In the genomic region with DNA sequence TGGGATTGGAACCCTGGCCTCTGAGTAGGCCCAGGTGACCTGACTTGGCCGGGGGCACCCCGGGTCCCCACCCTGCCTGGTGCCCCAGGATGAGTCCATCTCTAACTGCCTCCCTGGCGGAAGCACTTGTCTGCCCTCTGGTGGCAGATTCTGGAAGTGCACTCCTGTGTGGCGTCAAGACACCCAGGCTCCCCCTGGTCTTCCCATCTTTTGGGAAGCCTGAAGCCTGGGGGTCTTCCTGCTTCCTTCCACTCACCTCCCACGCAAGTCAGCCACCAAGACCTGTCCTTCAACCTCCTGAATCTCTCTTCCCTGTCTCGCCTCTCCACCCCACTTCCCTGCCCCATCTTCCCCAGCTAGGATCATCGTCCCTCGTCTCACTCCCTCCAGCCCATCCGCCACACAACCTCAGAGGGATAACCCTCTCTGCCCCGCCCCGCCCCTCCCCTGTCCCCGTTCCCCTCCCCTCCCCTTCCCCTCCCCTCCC, we compare ENCODE assay signal across 8 cellular contexts. TPM values are rescaled to one million over a fixed set of nuclear protein-coding genes. Genes with fewer than 3 reads are reported as not detected.
DNase-seq lines count a peak whose midpoint lies in the region; ATAC-seq and TF ChIP-seq lines count a peak whose summit lies in the region.

No MANE protein-coding gene starts in this region.

- no CpG with 5 or more reads among the region's 12 CpGs for WGBS in neuronal stem cell (ENCODE audit: extremely low coverage in 2 of 2, insufficient read length in 2 of 2, insufficient replicate concordance in 1 of 2), 2 donors

- H3K9ac ChIP-seq in neuronal stem cell (ENCODE audit: low read depth, low read length, poor library complexity), result no peak overlapping the region

- no peaks in the 10 kb centered on the region for H3K9me3 ChIP-seq in neuronal stem cell (replicated peaks in 1 of 2; ENCODE audit: control insufficient read depth in 2 of 2, insufficient read depth in 1 of 2, low read depth in 1 of 2, low read length in 2 of 2)

- H3K4me1 Mint-ChIP-seq in activated T-cell treated with anti-CD3 and anti-CD28 coated beads, Interleukin-2, amount 50 U/mL, for 72 hours (ENCODE audit: low read depth), result peaks cover 43% of the 10 kb centered on the region

- H3K4me3 Mint-ChIP-seq in activated T-cell treated with anti-CD3 and anti-CD28 coated beads, Interleukin-2, amount 50 U/mL, for 72 hours, result peak overlapping the region; percentile 73 to 82

- H3K27ac Mint-ChIP-seq in activated T-cell treated with anti-CD3 and anti-CD28 coated beads, Interleukin-2, amount 50 U/mL, for 72 hours, result peak overlapping the region; percentile 86

- peaks cover 2% of the 10 kb centered on the region for H3K79me1 ChIP-seq in neuronal stem cell (ENCODE audit: low read depth, low read length)

- H3K27me3 ChIP-seq in neuronal stem cell (ENCODE audit: control insufficient read depth in 3 of 3, insufficient read depth in 3 of 3, low read depth in 1 of 3, low read length in 3 of 3), result no peaks in the 10 kb centered on the region

- no peak overlapping the region for H2BK5ac ChIP-seq in neuronal stem cell (ENCODE audit: low read length)

- H3K18ac ChIP-seq in neuronal stem cell (ENCODE audit: low read length), result peak overlapping the region; percentile 76

- H4K91ac ChIP-seq in neuronal stem cell (ENCODE audit: low read depth, low read length, poor library complexity), result no peak overlapping the region

- H3K14ac ChIP-seq in neuronal stem cell (ENCODE audit: low read length), result no peak overlapping the region

- ATAC-seq in activated T-cell treated with anti-CD3 and anti-CD28 coated beads, Interleukin-2, amount 50 U/mL, for 72 hours (replicated peaks in 1 of 2), result peak; percentile 84 to 87
- ATAC-seq in GM21390 (IDR thresholded peaks at IDR 0.05; ENCODE audit: unreplicated experiment), result no peak

- no peak overlapping the region for H3K4ac ChIP-seq in neuronal stem cell (ENCODE audit: low read length)

- no peaks in the 10 kb centered on the region for H3K9me3 Mint-ChIP-seq in activated T-cell treated with anti-CD3 and anti-CD28 coated beads, Interleukin-2, amount 50 U/mL, for 72 hours

- peaks cover 0 to 4% of the 10 kb centered on the region in 2 donors for H3K36me3 ChIP-seq in neuronal stem cell (replicated peaks in 1 of 2; ENCODE audit: control insufficient read depth in 2 of 2, insufficient read depth in 2 of 2, low read length in 2 of 2)

- no peak overlapping the region for H3K27ac ChIP-seq in neuronal stem cell (replicated peaks; ENCODE audit: low read length)

- no peak overlapping the region for H2AK5ac ChIP-seq in neuronal stem cell (ENCODE audit: low read depth, low read length)

- H3K36me3 Mint-ChIP-seq in activated T-cell treated with anti-CD3 and anti-CD28 coated beads, Interleukin-2, amount 50 U/mL, for 72 hours (ENCODE audit: insufficient read depth in 2 of 2), result no peaks in the 10 kb centered on the region

- H4K8ac ChIP-seq in neuronal stem cell (ENCODE audit: low read depth, low read length), result no peak overlapping the region

- H3K4me3 ChIP-seq in neuronal stem cell (ENCODE audit: low read length in 2 of 2), result no peak overlapping the region

- no peak overlapping the region for H2BK120ac ChIP-seq in neuronal stem cell (ENCODE audit: low read depth, low read length)

- no peaks in the 10 kb centered on the region for H3K4me1 ChIP-seq in neuronal stem cell (ENCODE audit: control insufficient read depth in 2 of 2, insufficient read depth in 1 of 2, low read depth in 1 of 2, low read length in 2 of 2)

- H3K4me2 ChIP-seq in neuronal stem cell (ENCODE audit: insufficient read depth, low read length, poor library complexity, severe bottlenecking), result no peak overlapping the region

- H2BK12ac ChIP-seq in neuronal stem cell (ENCODE audit: low read length), result no peak overlapping the region

- no peaks in the 10 kb centered on the region for H3K27me3 Mint-ChIP-seq in activated T-cell treated with anti-CD3 and anti-CD28 coated beads, Interleukin-2, amount 50 U/mL, for 72 hours (ENCODE audit: low read depth)

- no peak overlapping the region for H2BK15ac ChIP-seq in neuronal stem cell (ENCODE audit: low read length)

- peak overlapping the region; percentile 59 for H2AFZ ChIP-seq in neuronal stem cell (ENCODE audit: low read length)

- DNase-seq in COR-L47 (lab: John Stamatoyannopoulos, UW), result peak; percentile 56
- peak; percentile 55 for DNase-seq in HT1080 (ENCODE audit: low read depth)
- DNase-seq in activated T-cell treated with anti-CD3 and anti-CD28 coated beads, Interleukin-2, amount 50 U/mL, for 72 hours, result peak; percentile 88 to 91
- peak; percentile 43 for DNase-seq in fibroblast of the conjunctiva (ENCODE audit: low read depth)
- peak; percentile 85 for DNase-seq in neuronal stem cell (ENCODE audit: low spot score)
- DNase-seq in stromal cell of bone marrow (ENCODE audit: low read depth), result peak; percentile 43

- peak overlapping the region; percentile 80 for H3K23ac ChIP-seq in neuronal stem cell (ENCODE audit: low read depth, low read length, poor library complexity)

TF ChIP-seq in PFSK-1, 5 proteins besides CTCF, POLR2A, EP300 and RAD21:
- no peak for TF ChIP-seq SIN3A (IDR thresholded peaks at IDR 0.05; ENCODE audit: borderline replicate concordance, insufficient read depth, low read length)
- peak; percentile 28 for TF ChIP-seq FOXP2 (optimal IDR thresholded peaks at IDR 0.05; ENCODE audit: borderline replicate concordance, extremely low read depth, extremely low read length, insufficient read depth)

RNA-seq across cellular contexts. Expression of a gene that starts 7.4 kb away (rescaled TPM):
- total RNA-seq in HT1080 (2014; rRNA removed; shearing (Covaris generic)), result 91.6 and 101 TPM in 2 replicates
- 83.1 and 84.3 TPM in 2 replicates for polyA plus RNA-seq in HT1080 (2015; cell fraction: cytosol; rRNA removed)
- polyA plus RNA-seq in HT1080 (2015; cell fraction: nucleus; rRNA removed), result 60.7 and 72.1 TPM in 2 replicates
- 302 TPM for polyA plus RNA-seq in PFSK-1 (2012; ENCODE audit: insufficient read length, low read depth)
- 10 to 100 TPM; 64.5 to 81.0 TPM for total RNA-seq in activated T-cell treated with anti-CD3 and anti-CD28 coated beads, Interleukin-2, amount 50 U/mL, for 72 hours
- 83.3 TPM for polyA plus RNA-seq in neuronal stem cell (2013, experiment 1 of 2)
- polyA plus RNA-seq in neuronal stem cell (2013, experiment 2 of 2), result 90.0 TPM

RNA-seq across cellular contexts. Expression of a gene that starts 23.5 kb away (rescaled TPM):
- 0.72 TPM in 1 of 2 replicates, not detected in the other for total RNA-seq in HT1080 (2014; rRNA removed; shearing (Covaris generic))
- 0.10 and 0.14 TPM in 2 replicates for polyA plus RNA-seq in HT1080 (2015; cell fraction: cytosol; rRNA removed)
- polyA plus RNA-seq in HT1080 (2015; cell fraction: nucleus; rRNA removed), result 0.13 and 0.20 TPM in 2 replicates
- 1.1 TPM for polyA plus RNA-seq in PFSK-1 (2012; ENCODE audit: insufficient read length, low read depth)
- total RNA-seq in activated T-cell treated with anti-CD3 and anti-CD28 coated beads, Interleukin-2, amount 50 U/mL, for 72 hours, result 1 to 10 TPM; 3.3 to 4.1 TPM
- polyA plus RNA-seq in neuronal stem cell (2013, experiment 1 of 2), result 0.47 TPM
- polyA plus RNA-seq in neuronal stem cell (2013, experiment 2 of 2), result 0.44 TPM

RNA-seq across cellular contexts. Expression of a gene that starts 42.3 kb away (rescaled TPM):
- 0.03 and 0.13 TPM in 2 replicates for total RNA-seq in HT1080 (2014; rRNA removed; shearing (Covaris generic))
- 0.14 TPM in 2 replicates for polyA plus RNA-seq in HT1080 (2015; cell fraction: cytosol; rRNA removed)
- polyA plus RNA-seq in HT1080 (2015; cell fraction: nucleus; rRNA removed), result 0.06 TPM in 1 of 2 replicates, not detected in the other
- 0.94 TPM for polyA plus RNA-seq in PFSK-1 (2012; ENCODE audit: insufficient read length, low read depth)
- 1 to 10 TPM; 4.3 to 6.2 TPM for total RNA-seq in activated T-cell treated with anti-CD3 and anti-CD28 coated beads, Interleukin-2, amount 50 U/mL, for 72 hours
- polyA plus RNA-seq in neuronal stem cell (2013, experiment 1 of 2), result 2.5 TPM
- polyA plus RNA-seq in neuronal stem cell (2013, experiment 2 of 2), result 2.6 TPM
